Comparison of ENCODE assay signal across 1 cellular context in the genomic region with DNA sequence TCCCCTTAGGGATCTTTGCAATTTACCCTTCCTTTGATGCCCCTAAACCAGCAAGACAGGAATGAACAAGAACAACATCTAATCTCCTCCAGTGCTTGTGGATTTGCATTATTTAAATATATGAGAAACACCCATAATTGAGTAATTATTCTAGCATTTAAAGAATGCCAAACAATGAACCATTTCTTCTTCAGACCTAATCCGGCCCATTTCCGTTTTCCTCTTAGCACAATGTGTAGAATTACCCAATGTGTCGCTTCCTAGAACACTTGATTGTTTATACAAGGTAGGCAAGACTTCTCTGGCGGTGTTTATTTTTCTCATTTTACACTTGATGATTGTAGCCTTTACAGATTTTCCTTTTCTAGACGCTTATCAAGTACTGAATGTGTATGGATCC.
TF ChIP-seq lines count a peak whose summit lies in the region.

No MANE protein-coding gene starts in this region.

TF ChIP-seq in HepG2, 621 proteins besides CTCF, POLR2A, EP300 and RAD21 (continued from another document):
- TF ChIP-seq, protein P1, sequence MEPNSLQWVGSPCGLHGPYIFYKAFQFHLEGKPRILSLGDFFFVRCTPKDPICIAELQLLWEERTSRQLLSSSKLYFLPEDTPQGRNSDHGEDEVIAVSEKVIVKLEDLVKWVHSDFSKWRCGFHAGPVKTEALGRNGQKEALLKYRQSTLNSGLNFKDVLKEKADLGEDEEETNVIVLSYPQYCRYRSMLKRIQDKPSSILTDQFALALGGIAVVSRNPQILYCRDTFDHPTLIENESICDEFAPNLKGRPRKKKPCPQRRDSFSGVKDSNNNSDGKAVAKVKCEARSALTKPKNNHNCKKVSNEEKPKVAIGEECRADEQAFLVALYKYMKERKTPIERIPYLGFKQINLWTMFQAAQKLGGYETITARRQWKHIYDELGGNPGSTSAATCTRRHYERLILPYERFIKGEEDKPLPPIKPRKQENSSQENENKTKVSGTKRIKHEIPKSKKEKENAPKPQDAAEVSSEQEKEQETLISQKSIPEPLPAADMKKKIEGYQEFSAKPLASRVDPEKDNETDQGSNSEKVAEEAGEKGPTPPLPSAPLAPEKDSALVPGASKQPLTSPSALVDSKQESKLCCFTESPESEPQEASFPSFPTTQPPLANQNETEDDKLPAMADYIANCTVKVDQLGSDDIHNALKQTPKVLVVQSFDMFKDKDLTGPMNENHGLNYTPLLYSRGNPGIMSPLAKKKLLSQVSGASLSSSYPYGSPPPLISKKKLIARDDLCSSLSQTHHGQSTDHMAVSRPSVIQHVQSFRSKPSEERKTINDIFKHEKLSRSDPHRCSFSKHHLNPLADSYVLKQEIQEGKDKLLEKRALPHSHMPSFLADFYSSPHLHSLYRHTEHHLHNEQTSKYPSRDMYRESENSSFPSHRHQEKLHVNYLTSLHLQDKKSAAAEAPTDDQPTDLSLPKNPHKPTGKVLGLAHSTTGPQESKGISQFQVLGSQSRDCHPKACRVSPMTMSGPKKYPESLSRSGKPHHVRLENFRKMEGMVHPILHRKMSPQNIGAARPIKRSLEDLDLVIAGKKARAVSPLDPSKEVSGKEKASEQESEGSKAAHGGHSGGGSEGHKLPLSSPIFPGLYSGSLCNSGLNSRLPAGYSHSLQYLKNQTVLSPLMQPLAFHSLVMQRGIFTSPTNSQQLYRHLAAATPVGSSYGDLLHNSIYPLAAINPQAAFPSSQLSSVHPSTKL (CRISPR knock-in tag; IDR thresholded peaks at IDR 0.05) = peak; percentile 46; the same call in 1 of the 2 replicates
- TF ChIP-seq HHEX (CRISPR knock-in tag; IDR thresholded peaks at IDR 0.05) = no peak
- peak; percentile 74; the same call in 1 of the 2 replicates for TF ChIP-seq SOX5 (CRISPR knock-in tag; IDR thresholded peaks at IDR 0.05; ENCODE audit: borderline replicate concordance)
- no peak for TF ChIP-seq MED13 (CRISPR knock-in tag; IDR thresholded peaks at IDR 0.05)
- no peak for TF ChIP-seq ZNF879 (CRISPR knock-in tag; IDR thresholded peaks at IDR 0.05)
- TF ChIP-seq, protein P2, sequence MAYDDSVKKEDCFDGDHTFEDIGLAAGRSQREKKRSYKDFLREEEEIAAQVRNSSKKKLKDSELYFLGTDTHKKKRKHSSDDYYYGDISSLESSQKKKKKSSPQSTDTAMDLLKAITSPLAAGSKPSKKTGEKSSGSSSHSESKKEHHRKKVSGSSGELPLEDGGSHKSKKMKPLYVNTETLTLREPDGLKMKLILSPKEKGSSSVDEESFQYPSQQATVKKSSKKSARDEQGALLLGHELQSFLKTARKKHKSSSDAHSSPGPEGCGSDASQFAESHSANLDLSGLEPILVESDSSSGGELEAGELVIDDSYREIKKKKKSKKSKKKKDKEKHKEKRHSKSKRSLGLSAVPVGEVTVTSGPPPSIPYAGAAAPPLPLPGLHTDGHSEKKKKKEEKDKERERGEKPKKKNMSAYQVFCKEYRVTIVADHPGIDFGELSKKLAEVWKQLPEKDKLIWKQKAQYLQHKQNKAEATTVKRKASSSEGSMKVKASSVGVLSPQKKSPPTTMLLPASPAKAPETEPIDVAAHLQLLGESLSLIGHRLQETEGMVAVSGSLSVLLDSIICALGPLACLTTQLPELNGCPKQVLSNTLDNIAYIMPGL (CRISPR knock-in tag; IDR thresholded peaks at IDR 0.05; ENCODE audit: borderline replicate concordance in 1 of 2, low read depth in 1 of 2) = no peak
- TF ChIP-seq REPIN1 (CRISPR knock-in tag; IDR thresholded peaks at IDR 0.05; ENCODE audit: borderline replicate concordance, low read depth) = no peak
- TF ChIP-seq ZMAT3 (CRISPR knock-in tag; conservative IDR thresholded peaks at IDR 0.05) = no peak
- TF ChIP-seq ZNF558 (CRISPR knock-in tag; IDR thresholded peaks at IDR 0.05; ENCODE audit: borderline replicate concordance) = no peak
- TF ChIP-seq GPN1 (CRISPR knock-in tag; IDR thresholded peaks at IDR 0.05; ENCODE audit: borderline replicate concordance) = no peak
- peak; percentile 57 for TF ChIP-seq CEBPG (CRISPR knock-in tag; IDR thresholded peaks at IDR 0.05)
- no peak for TF ChIP-seq SOX13 (IDR thresholded peaks at IDR 0.05)
- peak in 1 of 2 experiments; percentile 79; a peak in 2 of 4 replicates for TF ChIP-seq SOX13 (CRISPR knock-in tag; conservative IDR thresholded peaks at IDR 0.05 in 1 of 2, IDR thresholded peaks at IDR 0.05 in 1 of 2)
- no peak for TF ChIP-seq ZNF335 (CRISPR knock-in tag; IDR thresholded peaks at IDR 0.05)
- TF ChIP-seq BCL6 (CRISPR knock-in tag; IDR thresholded peaks at IDR 0.05) = peak; percentile 57; the same call in 1 of the 2 replicates
- TF ChIP-seq RXRB (CRISPR knock-in tag; IDR thresholded peaks at IDR 0.05; ENCODE audit: borderline replicate concordance) = 0 out of 2 replicates have a peak, but pooled peaks have one; percentile 15
- TF ChIP-seq GATAD2A (CRISPR knock-in tag; IDR thresholded peaks at IDR 0.05) = 0 out of 2 replicates have a peak, but pooled peaks have one; percentile 20
- no peak for TF ChIP-seq ZNF256 (CRISPR knock-in tag; conservative IDR thresholded peaks at IDR 0.05)
- TF ChIP-seq FOXA3 (CRISPR knock-in tag; IDR thresholded peaks at IDR 0.05) = 0 out of 2 replicates have a peak, but pooled peaks have one; percentile 39
- no peak for TF ChIP-seq GABPA (IDR thresholded peaks at IDR 0.05; ENCODE audit: low read depth, low read length)
- TF ChIP-seq GABPA (CRISPR knock-in tag; IDR thresholded peaks at IDR 0.05; ENCODE audit: low read depth) = peak; percentile 30; the same call in 1 of the 2 replicates
- no peak for TF ChIP-seq TGIF2 (CRISPR knock-in tag; IDR thresholded peaks at IDR 0.05)
- no peak for TF ChIP-seq ZNF44 (CRISPR knock-in tag; IDR thresholded peaks at IDR 0.05)
- no peak for TF ChIP-seq ZNF607 (CRISPR knock-in tag; IDR thresholded peaks at IDR 0.05; ENCODE audit: borderline replicate concordance)
TF ChIP-seq in HepG2: peak in this region for 11.
